1 cellular context compared by ENCODE assay signal in genomic region chr11:47564366-47564765, GRCh38.
TF ChIP-seq lines count a peak whose summit lies in the region.

No MANE protein-coding gene starts in this region.

TF ChIP-seq in K562, 482 proteins besides CTCF, POLR2A, EP300 and RAD21:
- 0 out of 4 replicates have a peak, but pooled peaks of 1 of the 2 experiments have one; percentile 7 for TF ChIP-seq HDAC1 (IDR thresholded peaks at IDR 0.05)
- 0 out of 2 replicates have a peak, but pooled peaks have one; percentile 13 for TF ChIP-seq SMARCA5 (IDR thresholded peaks at IDR 0.05)
- 0 out of 2 replicates have a peak, but pooled peaks have one; percentile 22 for TF ChIP-seq BCOR (IDR thresholded peaks at IDR 0.05)
